2 cellular contexts compared by ENCODE assay signal in the genomic region with DNA sequence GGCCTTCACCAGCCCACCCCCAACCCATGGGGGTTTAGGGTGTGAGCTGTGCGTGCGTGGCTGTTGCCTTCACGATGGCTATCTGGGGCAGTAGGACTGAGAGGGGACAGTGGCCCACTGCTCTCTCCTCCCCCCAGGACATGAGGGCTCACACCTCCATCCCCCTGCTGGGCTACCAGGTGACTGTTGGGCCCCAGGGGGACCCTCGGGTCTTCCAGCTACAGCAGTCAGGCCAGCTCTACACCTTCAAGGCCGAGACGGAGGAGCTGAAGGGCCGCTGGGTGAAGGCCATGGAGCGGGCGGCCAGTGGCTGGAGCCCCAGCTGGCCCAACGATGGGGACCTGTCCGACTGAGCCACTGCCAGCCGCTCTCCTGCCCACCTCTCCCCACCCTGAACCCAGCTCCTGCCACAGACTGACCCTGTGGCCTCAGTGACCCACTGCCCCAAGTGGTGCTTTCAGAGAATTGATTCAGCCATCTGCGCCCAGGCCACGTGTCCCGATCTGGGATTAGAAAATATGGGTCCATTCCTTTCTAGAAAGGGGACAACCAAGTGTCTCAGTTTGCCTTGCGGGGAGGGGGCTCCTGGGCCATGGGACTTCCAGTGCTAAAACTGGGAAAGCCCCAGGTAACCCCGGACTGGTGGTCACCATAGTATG.
TF ChIP-seq lines count a peak whose summit lies in the region.

No MANE protein-coding gene starts in this region.

TF ChIP-seq in GM23338, 12 proteins besides CTCF, POLR2A, EP300 and RAD21:
- TF ChIP-seq, protein P1, sequence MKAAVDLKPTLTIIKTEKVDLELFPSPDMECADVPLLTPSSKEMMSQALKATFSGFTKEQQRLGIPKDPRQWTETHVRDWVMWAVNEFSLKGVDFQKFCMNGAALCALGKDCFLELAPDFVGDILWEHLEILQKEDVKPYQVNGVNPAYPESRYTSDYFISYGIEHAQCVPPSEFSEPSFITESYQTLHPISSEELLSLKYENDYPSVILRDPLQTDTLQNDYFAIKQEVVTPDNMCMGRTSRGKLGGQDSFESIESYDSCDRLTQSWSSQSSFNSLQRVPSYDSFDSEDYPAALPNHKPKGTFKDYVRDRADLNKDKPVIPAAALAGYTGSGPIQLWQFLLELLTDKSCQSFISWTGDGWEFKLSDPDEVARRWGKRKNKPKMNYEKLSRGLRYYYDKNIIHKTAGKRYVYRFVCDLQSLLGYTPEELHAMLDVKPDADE (IDR thresholded peaks at IDR 0.05): no peak
- no peak for TF ChIP-seq CREB1 (CRISPR knock-in tag; IDR thresholded peaks at IDR 0.05; ENCODE audit: low read depth)

TF ChIP-seq in K562, 482 proteins besides CTCF, POLR2A, EP300 and RAD21:
- TF ChIP-seq FOXJ3 (CRISPR knock-in tag; IDR thresholded peaks at IDR 0.05) (0 out of 2 replicates have a peak, but pooled peaks have one; percentile 26), ZBTB7A (IDR thresholded peaks at IDR 0.05; ENCODE audit: borderline replicate concordance, control insufficient read depth, low read depth, low read length) (0 out of 2 replicates have a peak, but pooled peaks have one; percentile 12), STAG1 (CRISPR knock-in tag; IDR thresholded peaks at IDR 0.05; ENCODE audit: borderline replicate concordance) (0 out of 2 replicates have a peak, but pooled peaks have one; percentile 20)
- TF ChIP-seq, protein P2, sequence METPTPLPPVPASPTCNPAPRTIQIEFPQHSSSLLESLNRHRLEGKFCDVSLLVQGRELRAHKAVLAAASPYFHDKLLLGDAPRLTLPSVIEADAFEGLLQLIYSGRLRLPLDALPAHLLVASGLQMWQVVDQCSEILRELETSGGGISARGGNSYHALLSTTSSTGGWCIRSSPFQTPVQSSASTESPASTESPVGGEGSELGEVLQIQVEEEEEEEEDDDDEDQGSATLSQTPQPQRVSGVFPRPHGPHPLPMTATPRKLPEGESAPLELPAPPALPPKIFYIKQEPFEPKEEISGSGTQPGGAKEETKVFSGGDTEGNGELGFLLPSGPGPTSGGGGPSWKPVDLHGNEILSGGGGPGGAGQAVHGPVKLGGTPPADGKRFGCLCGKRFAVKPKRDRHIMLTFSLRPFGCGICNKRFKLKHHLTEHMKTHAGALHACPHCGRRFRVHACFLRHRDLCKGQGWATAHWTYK (CRISPR knock-in tag; IDR thresholded peaks at IDR 0.05): peak; percentile 52; the same call in 1 of the 2 replicates
- TF ChIP-seq, protein P3, sequence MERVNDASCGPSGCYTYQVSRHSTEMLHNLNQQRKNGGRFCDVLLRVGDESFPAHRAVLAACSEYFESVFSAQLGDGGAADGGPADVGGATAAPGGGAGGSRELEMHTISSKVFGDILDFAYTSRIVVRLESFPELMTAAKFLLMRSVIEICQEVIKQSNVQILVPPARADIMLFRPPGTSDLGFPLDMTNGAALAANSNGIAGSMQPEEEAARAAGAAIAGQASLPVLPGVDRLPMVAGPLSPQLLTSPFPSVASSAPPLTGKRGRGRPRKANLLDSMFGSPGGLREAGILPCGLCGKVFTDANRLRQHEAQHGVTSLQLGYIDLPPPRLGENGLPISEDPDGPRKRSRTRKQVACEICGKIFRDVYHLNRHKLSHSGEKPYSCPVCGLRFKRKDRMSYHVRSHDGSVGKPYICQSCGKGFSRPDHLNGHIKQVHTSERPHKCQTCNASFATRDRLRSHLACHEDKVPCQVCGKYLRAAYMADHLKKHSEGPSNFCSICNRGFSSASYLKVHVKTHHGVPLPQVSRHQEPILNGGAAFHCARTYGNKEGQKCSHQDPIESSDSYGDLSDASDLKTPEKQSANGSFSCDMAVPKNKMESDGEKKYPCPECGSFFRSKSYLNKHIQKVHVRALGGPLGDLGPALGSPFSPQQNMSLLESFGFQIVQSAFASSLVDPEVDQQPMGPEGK (CRISPR knock-in tag; IDR thresholded peaks at IDR 0.05; ENCODE audit: borderline replicate concordance): no peak
